In the genomic region with DNA sequence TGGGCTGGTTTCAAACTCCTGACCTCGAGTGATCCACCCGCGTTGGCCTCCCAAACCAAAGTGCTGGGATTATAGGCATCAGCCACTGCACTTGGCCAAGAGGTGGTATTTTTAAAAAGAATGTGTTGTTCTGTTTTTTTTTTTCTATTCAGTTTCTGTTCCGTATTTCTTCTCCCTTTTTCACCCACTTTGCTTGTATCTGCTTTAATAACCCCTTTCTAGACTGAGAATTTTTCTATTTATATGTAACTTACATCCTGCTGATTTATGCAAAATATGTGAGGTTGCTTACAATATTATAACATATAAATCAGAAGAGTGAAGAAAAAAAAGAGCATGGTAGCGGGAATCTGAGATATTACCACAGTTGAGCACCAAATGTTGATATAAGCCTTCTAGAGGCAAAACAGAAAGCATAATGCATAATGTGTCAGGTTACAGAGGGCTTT, we compare ENCODE assay signal across 1 cellular context.
TF ChIP-seq lines count a peak whose summit lies in the region.

No MANE protein-coding gene starts in this region.

TF ChIP-seq in GM12878, 131 proteins besides CTCF, POLR2A, EP300 and RAD21 (continued from another document and continues in another):
- TF ChIP-seq, protein P1, sequence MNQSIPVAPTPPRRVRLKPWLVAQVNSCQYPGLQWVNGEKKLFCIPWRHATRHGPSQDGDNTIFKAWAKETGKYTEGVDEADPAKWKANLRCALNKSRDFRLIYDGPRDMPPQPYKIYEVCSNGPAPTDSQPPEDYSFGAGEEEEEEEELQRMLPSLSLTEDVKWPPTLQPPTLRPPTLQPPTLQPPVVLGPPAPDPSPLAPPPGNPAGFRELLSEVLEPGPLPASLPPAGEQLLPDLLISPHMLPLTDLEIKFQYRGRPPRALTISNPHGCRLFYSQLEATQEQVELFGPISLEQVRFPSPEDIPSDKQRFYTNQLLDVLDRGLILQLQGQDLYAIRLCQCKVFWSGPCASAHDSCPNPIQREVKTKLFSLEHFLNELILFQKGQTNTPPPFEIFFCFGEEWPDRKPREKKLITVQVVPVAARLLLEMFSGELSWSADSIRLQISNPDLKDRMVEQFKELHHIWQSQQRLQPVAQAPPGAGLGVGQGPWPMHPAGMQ (IDR thresholded peaks at IDR 0.05; ENCODE audit: borderline replicate concordance): no peak
- no peak for TF ChIP-seq POLR2AphosphoS2 (IDR thresholded peaks at IDR 0.05; ENCODE audit: low read depth, low read length)
- no peak for TF ChIP-seq GABPA (IDR thresholded peaks at IDR 0.05; ENCODE audit: low read depth)
- TF ChIP-seq ZNF217 (IDR thresholded peaks at IDR 0.05): peak; percentile 80; the same call in 1 of the 2 replicates
- TF ChIP-seq POU2F2 (IDR thresholded peaks at IDR 0.05; ENCODE audit: borderline replicate concordance, low read depth, low read length): peak; percentile 55; the same call in 2 of the 3 replicates
- TF ChIP-seq KLF5 (IDR thresholded peaks at IDR 0.05; ENCODE audit: partially characterized antibody): no peak
- TF ChIP-seq ZNF274 (IDR thresholded peaks at IDR 0.05; ENCODE audit: insufficient read depth, insufficient read length): no peak
- TF ChIP-seq KDM1A (IDR thresholded peaks at IDR 0.05; ENCODE audit: borderline replicate concordance): no peak
- TF ChIP-seq, protein P2, sequence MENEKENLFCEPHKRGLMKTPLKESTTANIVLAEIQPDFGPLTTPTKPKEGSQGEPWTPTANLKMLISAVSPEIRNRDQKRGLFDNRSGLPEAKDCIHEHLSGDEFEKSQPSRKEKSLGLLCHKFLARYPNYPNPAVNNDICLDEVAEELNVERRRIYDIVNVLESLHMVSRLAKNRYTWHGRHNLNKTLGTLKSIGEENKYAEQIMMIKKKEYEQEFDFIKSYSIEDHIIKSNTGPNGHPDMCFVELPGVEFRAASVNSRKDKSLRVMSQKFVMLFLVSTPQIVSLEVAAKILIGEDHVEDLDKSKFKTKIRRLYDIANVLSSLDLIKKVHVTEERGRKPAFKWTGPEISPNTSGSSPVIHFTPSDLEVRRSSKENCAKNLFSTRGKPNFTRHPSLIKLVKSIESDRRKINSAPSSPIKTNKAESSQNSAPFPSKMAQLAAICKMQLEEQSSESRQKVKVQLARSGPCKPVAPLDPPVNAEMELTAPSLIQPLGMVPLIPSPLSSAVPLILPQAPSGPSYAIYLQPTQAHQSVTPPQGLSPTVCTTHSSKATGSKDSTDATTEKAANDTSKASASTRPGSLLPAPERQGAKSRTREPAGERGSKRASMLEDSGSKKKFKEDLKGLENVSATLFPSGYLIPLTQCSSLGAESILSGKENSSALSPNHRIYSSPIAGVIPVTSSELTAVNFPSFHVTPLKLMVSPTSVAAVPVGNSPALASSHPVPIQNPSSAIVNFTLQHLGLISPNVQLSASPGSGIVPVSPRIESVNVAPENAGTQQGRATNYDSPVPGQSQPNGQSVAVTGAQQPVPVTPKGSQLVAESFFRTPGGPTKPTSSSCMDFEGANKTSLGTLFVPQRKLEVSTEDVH (IDR thresholded peaks at IDR 0.05; ENCODE audit: low read depth, partially characterized antibody): peak; percentile 15
- no peak; the same call in 1 of the 2 replicates for TF ChIP-seq RBBP5 (conservative IDR thresholded peaks at IDR 0.05)
- TF ChIP-seq YY1 (IDR thresholded peaks at IDR 0.05; ENCODE audit: low read depth, low read length): no peak
- TF ChIP-seq CHD4 (IDR thresholded peaks at IDR 0.05): no peak
- no peak for TF ChIP-seq MYB (IDR thresholded peaks at IDR 0.05; ENCODE audit: borderline replicate concordance, low read depth, low read length)
- TF ChIP-seq ZSCAN29 (IDR thresholded peaks at IDR 0.05): no peak
- TF ChIP-seq NFXL1 (IDR thresholded peaks at IDR 0.05; ENCODE audit: borderline replicate concordance): no peak
- no peak for TF ChIP-seq ZNF24 (IDR thresholded peaks at IDR 0.05)
- TF ChIP-seq, protein P3, sequence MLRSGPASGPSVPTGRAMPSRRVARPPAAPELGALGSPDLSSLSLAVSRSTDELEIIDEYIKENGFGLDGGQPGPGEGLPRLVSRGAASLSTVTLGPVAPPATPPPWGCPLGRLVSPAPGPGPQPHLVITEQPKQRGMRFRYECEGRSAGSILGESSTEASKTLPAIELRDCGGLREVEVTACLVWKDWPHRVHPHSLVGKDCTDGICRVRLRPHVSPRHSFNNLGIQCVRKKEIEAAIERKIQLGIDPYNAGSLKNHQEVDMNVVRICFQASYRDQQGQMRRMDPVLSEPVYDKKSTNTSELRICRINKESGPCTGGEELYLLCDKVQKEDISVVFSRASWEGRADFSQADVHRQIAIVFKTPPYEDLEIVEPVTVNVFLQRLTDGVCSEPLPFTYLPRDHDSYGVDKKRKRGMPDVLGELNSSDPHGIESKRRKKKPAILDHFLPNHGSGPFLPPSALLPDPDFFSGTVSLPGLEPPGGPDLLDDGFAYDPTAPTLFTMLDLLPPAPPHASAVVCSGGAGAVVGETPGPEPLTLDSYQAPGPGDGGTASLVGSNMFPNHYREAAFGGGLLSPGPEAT (IDR thresholded peaks at IDR 0.05; ENCODE audit: low read depth): peak; percentile 87
- TF ChIP-seq MEF2B (IDR thresholded peaks at IDR 0.05; ENCODE audit: partially characterized antibody, poor library complexity, severe bottlenecking): peak; percentile 88
- no peak for TF ChIP-seq SIN3A (IDR thresholded peaks at IDR 0.05; ENCODE audit: low read depth, low read length)
- no peak; the same call in 1 of the 2 replicates for TF ChIP-seq BMI1 (IDR thresholded peaks at IDR 0.05; ENCODE audit: borderline replicate concordance)
- no peak for TF ChIP-seq KAT2A (conservative IDR thresholded peaks at IDR 0.05; ENCODE audit: control insufficient read depth, low read depth, low read length)
- peak; percentile 72 for TF ChIP-seq SREBF1 (IDR thresholded peaks at IDR 0.05; ENCODE audit: low read length)
- no peak for TF ChIP-seq RAD51 (IDR thresholded peaks at IDR 0.05)
- TF ChIP-seq RB1 (IDR thresholded peaks at IDR 0.05; ENCODE audit: borderline replicate concordance): no peak
- no peak for TF ChIP-seq ZZZ3 (IDR thresholded peaks at IDR 0.05; ENCODE audit: control insufficient read depth, insufficient read length, low read depth)
- peak; percentile 77 for TF ChIP-seq RUNX3 (IDR thresholded peaks at IDR 0.05; ENCODE audit: low read length)
- TF ChIP-seq SRF (IDR thresholded peaks at IDR 0.05; ENCODE audit: low read depth in 2 of 2, low read length in 2 of 2): no peak
- no peak for TF ChIP-seq PRDM15 (CRISPR knock-in tag; IDR thresholded peaks at IDR 0.05)
- TF ChIP-seq, protein P4, sequence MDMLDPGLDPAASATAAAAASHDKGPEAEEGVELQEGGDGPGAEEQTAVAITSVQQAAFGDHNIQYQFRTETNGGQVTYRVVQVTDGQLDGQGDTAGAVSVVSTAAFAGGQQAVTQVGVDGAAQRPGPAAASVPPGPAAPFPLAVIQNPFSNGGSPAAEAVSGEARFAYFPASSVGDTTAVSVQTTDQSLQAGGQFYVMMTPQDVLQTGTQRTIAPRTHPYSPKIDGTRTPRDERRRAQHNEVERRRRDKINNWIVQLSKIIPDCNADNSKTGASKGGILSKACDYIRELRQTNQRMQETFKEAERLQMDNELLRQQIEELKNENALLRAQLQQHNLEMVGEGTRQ (IDR thresholded peaks at IDR 0.05; ENCODE audit: borderline replicate concordance, low read depth, low read length): no peak
- no peak for TF ChIP-seq HDAC2 (IDR thresholded peaks at IDR 0.05)
- TF ChIP-seq, protein P5, sequence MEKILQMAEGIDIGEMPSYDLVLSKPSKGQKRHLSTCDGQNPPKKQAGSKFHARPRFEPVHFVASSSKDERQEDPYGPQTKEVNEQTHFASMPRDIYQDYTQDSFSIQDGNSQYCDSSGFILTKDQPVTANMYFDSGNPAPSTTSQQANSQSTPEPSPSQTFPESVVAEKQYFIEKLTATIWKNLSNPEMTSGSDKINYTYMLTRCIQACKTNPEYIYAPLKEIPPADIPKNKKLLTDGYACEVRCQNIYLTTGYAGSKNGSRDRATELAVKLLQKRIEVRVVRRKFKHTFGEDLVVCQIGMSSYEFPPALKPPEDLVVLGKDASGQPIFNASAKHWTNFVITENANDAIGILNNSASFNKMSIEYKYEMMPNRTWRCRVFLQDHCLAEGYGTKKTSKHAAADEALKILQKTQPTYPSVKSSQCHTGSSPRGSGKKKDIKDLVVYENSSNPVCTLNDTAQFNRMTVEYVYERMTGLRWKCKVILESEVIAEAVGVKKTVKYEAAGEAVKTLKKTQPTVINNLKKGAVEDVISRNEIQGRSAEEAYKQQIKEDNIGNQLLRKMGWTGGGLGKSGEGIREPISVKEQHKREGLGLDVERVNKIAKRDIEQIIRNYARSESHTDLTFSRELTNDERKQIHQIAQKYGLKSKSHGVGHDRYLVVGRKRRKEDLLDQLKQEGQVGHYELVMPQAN (conservative IDR thresholded peaks at IDR 0.05): no peak
- no peak for TF ChIP-seq SREBF2 (IDR thresholded peaks at IDR 0.05; ENCODE audit: low read length)
- no peak for TF ChIP-seq CBFB (IDR thresholded peaks at IDR 0.05; ENCODE audit: low read depth)
- no peak for TF ChIP-seq SMAD5 (IDR thresholded peaks at IDR 0.05; ENCODE audit: low read depth)
- TF ChIP-seq STAT3 (IDR thresholded peaks at IDR 0.05; ENCODE audit: low read depth, low read length): no peak
- TF ChIP-seq BACH1 (IDR thresholded peaks at IDR 0.05; ENCODE audit: borderline replicate concordance): no peak
- no peak for TF ChIP-seq SP1 (IDR thresholded peaks at IDR 0.05; ENCODE audit: low read depth, low read length)
- TF ChIP-seq TCF7 (IDR thresholded peaks at IDR 0.05; ENCODE audit: borderline replicate concordance): no peak
- TF ChIP-seq RCOR1 (conservative IDR thresholded peaks at IDR 0.05; ENCODE audit: low read depth, low read length): peak; percentile 68; the same call in 1 of the 2 replicates
- 0 out of 4 replicates have a peak, but pooled peaks of 1 of the 2 experiments have one; percentile 16 for TF ChIP-seq BHLHE40 (IDR thresholded peaks at IDR 0.05; ENCODE audit: borderline replicate concordance in 1 of 2, low read depth in 2 of 2, low read length in 1 of 2)
- TF ChIP-seq PML (IDR thresholded peaks at IDR 0.05; ENCODE audit: low read length): no peak
- peak; percentile 46; the same call in 1 of the 2 replicates for TF ChIP-seq NR2F1 (conservative IDR thresholded peaks at IDR 0.05)
- no peak for TF ChIP-seq ATF3 (IDR thresholded peaks at IDR 0.05; ENCODE audit: borderline replicate concordance, extremely low read depth, low read depth, low read length)
- no peak for TF ChIP-seq ZBED1 (IDR thresholded peaks at IDR 0.05; ENCODE audit: borderline replicate concordance)
- peak; percentile 42 for TF ChIP-seq BCL3 (IDR thresholded peaks at IDR 0.05; ENCODE audit: borderline replicate concordance, insufficient read depth, low read depth, low read length, poor library complexity, severe bottlenecking)
- no peak for TF ChIP-seq TBL1XR1 (IDR thresholded peaks at IDR 0.05; ENCODE audit: low read depth, low read length)
- TF ChIP-seq WRNIP1 (IDR thresholded peaks at IDR 0.05; ENCODE audit: borderline replicate concordance, low read depth, low read length): no peak
- peak in 1 of 2 experiments; percentile 44; a peak in 1 of 4 replicates for TF ChIP-seq CEBPB (IDR thresholded peaks at IDR 0.05; ENCODE audit: borderline replicate concordance in 1 of 2, low read depth in 2 of 2, low read length in 2 of 2)
- TF ChIP-seq CHD1 (IDR thresholded peaks at IDR 0.05; ENCODE audit: low read depth, low read length): no peak
- TF ChIP-seq RELA (IDR thresholded peaks at IDR 0.05; ENCODE audit: borderline replicate concordance, partially characterized antibody): no peak
- TF ChIP-seq ATF2 (IDR thresholded peaks at IDR 0.05; ENCODE audit: low read length): peak; percentile 92
